Comparison of ENCODE assay signal across 15 cellular contexts in the genomic region with DNA sequence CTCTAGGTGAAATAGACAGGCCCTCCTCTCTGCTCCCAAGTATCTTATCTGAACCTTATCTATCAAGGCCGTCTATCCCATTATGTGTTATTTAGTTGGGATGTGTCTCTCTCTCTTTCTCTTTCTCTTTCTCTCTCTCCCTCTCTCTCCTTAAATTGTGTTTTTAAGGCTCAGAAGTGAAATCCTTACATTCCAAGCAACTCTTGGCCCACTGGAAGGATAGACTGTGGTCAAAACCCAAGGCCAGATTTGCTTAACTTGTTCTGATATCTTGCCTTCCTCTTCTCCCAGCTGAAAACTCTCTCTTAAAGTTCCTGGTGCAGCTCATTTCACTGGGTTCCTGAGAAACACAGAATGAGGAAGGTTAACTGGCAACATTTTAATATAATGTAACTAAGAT.
"Had no signal": no experiment of that assay in that cellular context is flagged by ENCODE, and none has a peak within 500 bp of the region (broad histone marks: within the 10 kb centered on the region; RNA-seq: fewer than 3 reads in every experiment).

No MANE protein-coding gene starts in this region.

- H3K4me3 ChIP-seq: ovary, sigmoid colon, SJCRH30, tibial artery had no signal

- H3K27ac ChIP-seq: ovary, SJCRH30, tibial artery had no signal

- H3K36me3 ChIP-seq: ovary, sigmoid colon, SJCRH30, tibial artery had no signal

- ATAC-seq: left ventricle myocardium superior; stimulated activated effector memory CD8-positive, alpha-beta T cell treated with anti-CD3 and anti-CD28 coated beads, Interleukin-12 subunit alpha, Interleukin-12 subunit beta, amount 100 ng/mL, for 72 hours had no signal

- H3K9me3 ChIP-seq: ovary, tibial artery had no signal

- DNase-seq: activated CD4-positive, alpha-beta T cell treated with anti-CD3 and anti-CD28 coated beads, Interleukin-2, amount 50 U/mL, for 1 hour; activated CD8-positive, alpha-beta memory T cell treated with anti-CD3 and anti-CD28 coated beads for 24 hours; activated gamma-delta T cell treated with Interleukin-2 at 50 U/mL for 16 hours; erythroblast; hypothalamus; left ventricle myocardium superior; mesenchymal stem cell; ovary; sigmoid colon; SJCRH30; stimulated activated CD4-positive, alpha-beta T cell treated with anti-CD3 and anti-CD28 coated beads, Interleukin-12 subunit alpha, Interleukin-12 subunit beta, amount 100 ng/mL, for 4 hours; stimulated activated CD4-positive, alpha-beta T cell treated with anti-CD3 and anti-CD28 coated beads, Interleukin-2, amount 100 ng/mL, for 24 hours; T-helper 9 cell; tibial artery had no signal

- H3K27me3 ChIP-seq: ovary, sigmoid colon, SJCRH30, tibial artery had no signal
